ENCODE assay signal across 12 cellular contexts in genomic region chr4:65535128-65535527, GRCh38.
"Had no signal": no experiment of that assay in that cellular context is flagged by ENCODE, and none has a peak within 500 bp of the region (broad histone marks: within the 10 kb centered on the region; RNA-seq: fewer than 3 reads in every experiment).

No MANE protein-coding gene starts in this region.

- H3K4me3 Mint-ChIP-seq: activated naive CD8-positive, alpha-beta T cell treated with anti-CD3 and anti-CD28 coated beads for 36 hours; activated T-cell treated with anti-CD3 and anti-CD28 coated beads, Interleukin-2, amount 50 U/mL, for 24 hours; naive thymus-derived CD8-positive, alpha-beta T cell had no signal

- H3K36me3 Mint-ChIP-seq: activated naive CD8-positive, alpha-beta T cell treated with anti-CD3 and anti-CD28 coated beads for 36 hours; naive thymus-derived CD8-positive, alpha-beta T cell had no signal

- H3K27ac Mint-ChIP-seq: activated naive CD8-positive, alpha-beta T cell treated with anti-CD3 and anti-CD28 coated beads for 36 hours; activated T-cell treated with anti-CD3 and anti-CD28 coated beads, Interleukin-2, amount 50 U/mL, for 24 hours; naive thymus-derived CD8-positive, alpha-beta T cell had no signal

- H3K27me3 Mint-ChIP-seq: activated naive CD8-positive, alpha-beta T cell treated with anti-CD3 and anti-CD28 coated beads for 36 hours; activated T-cell treated with anti-CD3 and anti-CD28 coated beads, Interleukin-2, amount 50 U/mL, for 24 hours; naive thymus-derived CD8-positive, alpha-beta T cell had no signal

- H3K4me1 Mint-ChIP-seq: activated naive CD8-positive, alpha-beta T cell treated with anti-CD3 and anti-CD28 coated beads for 36 hours; naive thymus-derived CD8-positive, alpha-beta T cell had no signal

- DNase-seq: activated CD4-positive, alpha-beta T cell treated with anti-CD3 and anti-CD28 coated beads, Interleukin-2, amount 50 U/mL, for 4 hours; activated effector memory CD4-positive, alpha-beta T cell treated with Interleukin-2 at 50 U/mL for 16 hours; activated naive CD8-positive, alpha-beta T cell treated with anti-CD3 and anti-CD28 coated beads for 36 hours; activated T-cell treated with anti-CD3 and anti-CD28 coated beads, Interleukin-2, amount 50 U/mL, for 24 hours; aorta; heart left ventricle; islet precursor cell; mammary epithelial cell; mucosa of descending colon; naive thymus-derived CD8-positive, alpha-beta T cell; posterior cingulate gyrus; T1000 had no signal
